ENCODE assay signal across 19 cellular contexts in the genomic region with DNA sequence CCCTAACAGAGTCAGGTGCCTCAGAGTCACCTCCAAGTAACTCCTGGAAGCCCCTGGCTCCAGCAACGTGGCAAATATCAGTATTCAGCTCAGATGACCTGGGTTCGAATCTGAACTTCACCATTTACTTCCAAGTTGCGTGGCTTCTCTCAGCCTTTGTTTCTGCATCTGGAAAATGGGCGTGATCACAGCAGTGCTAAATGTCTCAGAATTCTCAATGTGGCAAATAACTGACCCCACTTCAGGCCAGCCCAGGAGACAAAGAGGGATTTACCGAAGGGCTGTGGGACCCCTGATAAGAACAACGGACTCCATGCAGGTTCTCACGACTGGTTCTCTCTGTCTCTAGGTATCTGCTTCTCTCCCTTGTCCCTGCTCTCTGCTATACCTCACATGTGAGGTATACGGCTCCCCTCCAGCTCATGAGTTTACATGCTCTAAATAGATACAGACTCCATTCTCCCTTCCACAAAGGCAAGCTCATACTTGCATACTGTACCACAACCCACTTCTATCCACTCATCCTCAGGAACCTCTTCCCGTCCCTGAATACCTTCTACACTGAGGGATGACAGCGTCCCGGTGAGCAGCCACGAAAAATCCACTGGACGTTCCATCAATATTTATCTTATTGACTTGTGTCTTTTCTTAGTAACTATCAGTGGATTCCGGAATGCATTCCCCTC.
"Had no signal": no experiment of that assay in that cellular context is flagged by ENCODE, and none has a peak within 500 bp of the region (broad histone marks: within the 10 kb centered on the region; RNA-seq: fewer than 3 reads in every experiment).

No MANE protein-coding gene starts in this region.

- H3K36me3 ChIP-seq: gastroesophageal sphincter, heart right ventricle, left ventricle myocardium inferior, pancreas, right lobe of liver, thyroid gland, WERI-Rb-1 had no signal

- H3K4me1 ChIP-seq: body of pancreas, pancreas had no signal

- H3K9me3 ChIP-seq: body of pancreas, pancreas, right lobe of liver, thyroid gland had no signal

- DNase-seq: activated CD4-positive, alpha-beta T cell treated with anti-CD3 and anti-CD28 coated beads for 1 hour; activated gamma-delta T cell treated with Interleukin-2 at 50 U/mL for 16 hours; activated naive CD8-positive, alpha-beta T cell treated with anti-CD3 and anti-CD28 coated beads for 36 hours; amniotic stem cell; body of pancreas; heart right ventricle; kidney glomerular epithelial cell; left ventricle myocardium inferior; pancreas; right lobe of liver; stimulated activated CD4-positive, alpha-beta T cell treated with anti-CD3 and anti-CD28 coated beads, Interleukin-4, amount 100 ng/mL, for 24 hours; SW 1271; thyroid gland; WERI-Rb-1 had no signal

- ATAC-seq: body of pancreas; esophagus mucosa; gastroesophageal sphincter; stimulated activated effector memory CD8-positive, alpha-beta T cell treated with anti-CD3 and anti-CD28 coated beads, Interleukin-12 subunit alpha, Interleukin-12 subunit beta, amount 100 ng/mL, for 72 hours had no signal

- H3K4me3 ChIP-seq: body of pancreas, coronary artery, gastroesophageal sphincter, heart right ventricle, left ventricle myocardium inferior, pancreas, right lobe of liver, smooth muscle cell, thyroid gland had no signal

- FAIRE-seq: pancreas had no signal

- H3K27ac ChIP-seq: body of pancreas, coronary artery, pancreas, thyroid gland, WERI-Rb-1 had no signal

- H3K27me3 ChIP-seq: body of pancreas, gastroesophageal sphincter, heart right ventricle, pancreas, right lobe of liver, thyroid gland had no signal

- H3K4me2 ChIP-seq: smooth muscle cell had no signal
